Comparison of ENCODE assay signal across 1 cellular context in the genomic region with DNA sequence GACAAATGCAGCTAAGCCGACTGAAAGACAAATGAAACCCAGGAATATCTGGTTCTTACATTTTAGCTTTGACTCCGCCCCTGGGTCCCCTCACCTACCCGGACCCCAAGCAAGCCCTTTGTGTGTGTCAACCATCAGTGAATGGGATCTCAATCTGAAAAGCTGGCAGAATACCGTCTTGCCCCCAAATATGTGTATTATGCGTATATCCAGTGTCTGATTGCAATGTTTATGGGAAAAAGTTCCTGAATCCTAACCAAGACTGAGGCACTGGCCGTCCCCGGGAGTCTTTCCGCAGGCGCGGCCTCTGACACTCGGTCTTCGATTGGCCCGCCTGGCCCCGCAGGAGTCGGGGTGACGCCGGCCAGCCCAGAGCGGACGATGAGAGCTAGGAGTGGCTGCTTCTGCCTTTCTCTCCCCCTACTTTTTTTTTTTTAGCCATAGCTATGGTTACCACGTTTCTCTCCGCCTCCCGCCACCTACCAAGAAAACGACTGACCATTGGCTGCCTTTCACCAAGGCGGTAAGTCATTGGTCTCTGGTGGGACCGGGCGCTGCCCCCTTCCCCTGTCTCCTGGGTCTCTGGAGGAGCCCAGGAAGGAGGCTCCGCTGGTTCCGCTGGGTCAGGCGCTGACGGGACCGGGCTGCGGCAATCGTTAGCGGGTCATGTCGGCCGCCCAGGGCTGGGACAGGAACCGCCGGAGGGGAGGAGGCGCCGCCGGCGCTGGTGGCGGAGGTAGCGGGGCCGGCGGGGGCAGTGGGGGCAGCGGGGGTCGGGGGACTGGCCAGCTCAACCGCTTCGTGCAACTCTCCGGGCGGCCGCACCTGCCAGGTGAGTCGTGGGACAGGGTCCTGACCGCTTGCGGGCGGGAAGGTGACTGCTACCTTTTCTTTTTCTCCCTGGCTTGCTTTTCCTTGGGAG.
TF ChIP-seq lines count a peak whose summit lies in the region.

A gene with protein sequence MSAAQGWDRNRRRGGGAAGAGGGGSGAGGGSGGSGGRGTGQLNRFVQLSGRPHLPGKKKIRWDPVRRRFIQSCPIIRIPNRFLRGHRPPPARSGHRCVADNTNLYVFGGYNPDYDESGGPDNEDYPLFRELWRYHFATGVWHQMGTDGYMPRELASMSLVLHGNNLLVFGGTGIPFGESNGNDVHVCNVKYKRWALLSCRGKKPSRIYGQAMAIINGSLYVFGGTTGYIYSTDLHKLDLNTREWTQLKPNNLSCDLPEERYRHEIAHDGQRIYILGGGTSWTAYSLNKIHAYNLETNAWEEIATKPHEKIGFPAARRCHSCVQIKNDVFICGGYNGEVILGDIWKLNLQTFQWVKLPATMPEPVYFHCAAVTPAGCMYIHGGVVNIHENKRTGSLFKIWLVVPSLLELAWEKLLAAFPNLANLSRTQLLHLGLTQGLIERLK (plus strand): TSS at position 557 of the 922 bp plus-strand sequence. CDS start 110 bp downstream, at position 667.

TF ChIP-seq in K562, 482 proteins besides CTCF, POLR2A, EP300 and RAD21 (continued from another document and continues in another):
- TF ChIP-seq CTBP1 (IDR thresholded peaks at IDR 0.05; ENCODE audit: borderline replicate concordance): peak; percentile 75
- peak in 1 of 2 experiments; percentile 52; a peak in 2 of 4 replicates for TF ChIP-seq UBTF (IDR thresholded peaks at IDR 0.05; ENCODE audit: borderline replicate concordance in 1 of 2, low read depth in 2 of 2, low read length in 2 of 2)
- no peak for TF ChIP-seq KAT8 (IDR thresholded peaks at IDR 0.05; ENCODE audit: low read depth)
- TF ChIP-seq PHF21A (IDR thresholded peaks at IDR 0.05; ENCODE audit: borderline replicate concordance, low read depth): peak; percentile 75; the same call in 1 of the 2 replicates
- no peak for TF ChIP-seq ZNF445 (CRISPR knock-in tag; IDR thresholded peaks at IDR 0.05; ENCODE audit: low read depth)
- TF ChIP-seq SLC30A9 (CRISPR knock-in tag; IDR thresholded peaks at IDR 0.05): no peak
- TF ChIP-seq CSDE1 (IDR thresholded peaks at IDR 0.05): peak in 1 of 2 experiments; percentile 87; a peak in 1 of 4 replicates
- no peak for TF ChIP-seq JUNB (CRISPR knock-in tag; conservative IDR thresholded peaks at IDR 0.05)
- TF ChIP-seq FIP1L1 (IDR thresholded peaks at IDR 0.05; ENCODE audit: low read depth, low read length, poor library complexity, severe bottlenecking): peak; percentile 58
- TF ChIP-seq PHB2 (IDR thresholded peaks at IDR 0.05; ENCODE audit: low read depth): no peak
- no peak for TF ChIP-seq NR2F6 (CRISPR knock-in tag; IDR thresholded peaks at IDR 0.05)
- TF ChIP-seq RREB1 (CRISPR knock-in tag; IDR thresholded peaks at IDR 0.05): no peak
- TF ChIP-seq ZSCAN32 (CRISPR knock-in tag; IDR thresholded peaks at IDR 0.05): no peak
- TF ChIP-seq ZBTB40 (IDR thresholded peaks at IDR 0.05): peak; percentile 73
- no peak for TF ChIP-seq ZBTB40 (CRISPR knock-in tag; IDR thresholded peaks at IDR 0.05)
- TF ChIP-seq FOXK1 (CRISPR knock-in tag; IDR thresholded peaks at IDR 0.05; ENCODE audit: borderline replicate concordance): no peak
- peak; percentile 52 for TF ChIP-seq HDAC3 (IDR thresholded peaks at IDR 0.05; ENCODE audit: borderline replicate concordance, partially characterized antibody)
- no peak for TF ChIP-seq DMBX1 (CRISPR knock-in tag; IDR thresholded peaks at IDR 0.05; ENCODE audit: borderline replicate concordance)
- TF ChIP-seq FOS (IDR thresholded peaks at IDR 0.05; ENCODE audit: extremely low read depth, insufficient read length): peak; percentile 99
- peak; percentile 41; the same call in 1 of the 2 replicates for TF ChIP-seq ARID1B (IDR thresholded peaks at IDR 0.05)
- no peak for TF ChIP-seq ZNF311 (CRISPR knock-in tag; IDR thresholded peaks at IDR 0.05)
- no peak for TF ChIP-seq ZNF408 (CRISPR knock-in tag; IDR thresholded peaks at IDR 0.05; ENCODE audit: low read depth)
- 0 out of 2 replicates have a peak, but pooled peaks have one; percentile 29 for TF ChIP-seq MECOM (CRISPR knock-in tag; IDR thresholded peaks at IDR 0.05)
- TF ChIP-seq ARNT (IDR thresholded peaks at IDR 0.05): peak in 1 of 2 experiments; percentile 83; a peak in 2 of 4 replicates
- TF ChIP-seq, protein P1, sequence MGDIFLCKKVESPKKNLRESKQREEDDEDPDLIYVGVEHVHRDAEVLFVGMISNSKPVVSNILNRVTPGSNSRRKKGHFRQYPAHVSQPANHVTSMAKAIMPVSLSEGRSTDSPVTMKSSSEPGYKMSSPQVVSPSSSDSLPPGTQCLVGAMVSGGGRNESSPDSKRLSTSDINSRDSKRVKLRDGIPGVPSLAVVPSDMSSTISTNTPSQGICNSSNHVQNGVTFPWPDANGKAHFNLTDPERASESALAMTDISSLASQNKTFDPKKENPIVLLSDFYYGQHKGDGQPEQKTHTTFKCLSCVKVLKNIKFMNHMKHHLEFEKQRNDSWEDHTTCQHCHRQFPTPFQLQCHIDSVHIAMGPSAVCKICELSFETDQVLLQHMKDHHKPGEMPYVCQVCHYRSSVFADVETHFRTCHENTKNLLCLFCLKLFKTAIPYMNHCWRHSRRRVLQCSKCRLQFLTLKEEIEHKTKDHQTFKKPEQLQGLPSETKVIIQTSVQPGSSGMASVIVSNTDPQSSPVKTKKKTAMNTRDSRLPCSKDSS (IDR thresholded peaks at IDR 0.05; ENCODE audit: low read depth, partially characterized antibody): no peak
- peak; percentile 48; the same call in 1 of the 2 replicates for TF ChIP-seq ZNF263 (CRISPR knock-in tag; IDR thresholded peaks at IDR 0.05; ENCODE audit: borderline replicate concordance)
- TF ChIP-seq GMEB1 (CRISPR knock-in tag; IDR thresholded peaks at IDR 0.05): peak; percentile 63; the same call in 1 of the 2 replicates
